Comparison of ENCODE assay signal across 23 cellular contexts in the genomic region with DNA sequence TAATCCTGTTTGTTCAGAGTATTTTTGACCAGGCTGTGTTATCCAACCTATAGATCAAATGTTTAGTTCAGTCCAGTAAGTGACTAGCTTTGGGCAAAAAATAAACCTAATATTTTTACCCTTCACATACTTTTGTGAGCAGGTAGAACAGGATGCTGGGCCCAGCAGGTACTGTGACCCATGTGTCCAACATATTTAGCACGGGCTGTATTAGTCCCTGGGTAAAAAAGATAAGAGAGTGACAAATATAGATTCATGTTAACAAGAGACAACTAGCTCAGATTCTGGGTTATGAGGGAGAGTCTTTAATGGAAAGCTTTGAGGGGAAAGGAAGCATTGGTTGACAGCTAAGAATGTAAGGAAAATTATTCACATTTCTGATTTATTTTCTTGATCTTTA. TPM values are rescaled to one million over a fixed set of nuclear protein-coding genes. Genes with fewer than 3 reads are reported as not detected.
A peak's percentile ranks its signal among the peaks of the same experiment; 100 is the strongest.
DNase-seq lines count a peak whose midpoint lies in the region; ATAC-seq and TF ChIP-seq lines count a peak whose summit lies in the region.
"Had no signal": no experiment of that assay in that cellular context is flagged by ENCODE, and none has a peak within 500 bp of the region (broad histone marks: within the 10 kb centered on the region; RNA-seq: fewer than 3 reads in every experiment).

No MANE protein-coding gene starts in this region.

- H3F3A ChIP-seq in smooth muscle cell (ENCODE audit: low read depth) = no peaks in the 10 kb centered on the region

- WGBS in right cardiac atrium = 34% methylated on average over 1 of the region's 1 CpG
- 84% methylated on average over 1 of the region's 1 CpG for WGBS in smooth muscle cell (ENCODE audit: low lambda C conversion rate)

- H3K4me1 ChIP-seq in right atrium auricular region = no peaks in the 10 kb centered on the region
- H3K4me1 ChIP-seq in right cardiac atrium (ENCODE audit: control insufficient read depth, insufficient read depth, low read length) = no peaks in the 10 kb centered on the region
- H3K4me1 ChIP-seq in smooth muscle cell (ENCODE audit: low read depth) = no peaks in the 10 kb centered on the region
- H3K4me1 ChIP-seq: A549; BLaER1 treated with 17β-estradiol and CSF1 and Interleukin-3, amounts not matched to agents 10 nM and 100 nM had no signal

- intact Hi-C loops in Right ventricle myocardium inferior (cut with DNase I) = loop anchor here (5.0 kb wide), 1 partner anchor 36 kb away; no protein-coding TSS in a partner anchor
- intact Hi-C loops in left ventricle myocardium superior (cut with micrococcal nuclease) = no loop called here
- intact Hi-C loops in right cardiac atrium (cut with DNase I) = no loop called here

- peaks cover 6% of the 10 kb centered on the region for H3K4me1 Mint-ChIP-seq in nephron
- H3K4me1 Mint-ChIP-seq: CD14-positive monocyte; CD8-positive, alpha-beta memory T cell; GM23338; H9 had no signal

- no peak overlapping the region for H3K4me2 ChIP-seq in smooth muscle cell
- H3K4me2 ChIP-seq: A549; BLaER1 treated with 17β-estradiol and CSF1 and Interleukin-3, amounts not matched to agents 10 nM and 100 nM; GM23338 had no signal

- H3K4me3 ChIP-seq in right atrium auricular region (no peak overlapping the region), right cardiac atrium (ENCODE audit: low read length) (no peak overlapping the region), smooth muscle cell (no peak overlapping the region)
- H3K4me3 ChIP-seq: A549; BLaER1 treated with 17β-estradiol and CSF1 and Interleukin-3, amounts not matched to agents 10 nM and 100 nM; GM23338 had no signal

- ATAC-seq in Right ventricle myocardium inferior = peak; percentile 44
- peak; percentile 91 for ATAC-seq in left ventricle myocardium superior
- no peak for ATAC-seq in right cardiac atrium
- no peak for ATAC-seq in HG03045 (IDR thresholded peaks at IDR 0.05; ENCODE audit: unreplicated experiment)
- ATAC-seq: A549, GM23338, HCT116 had no signal

- no peak overlapping the region for H3K4me3 Mint-ChIP-seq in nephron
- H3K4me3 Mint-ChIP-seq: CD14-positive monocyte; CD4-positive, alpha-beta T cell; CD8-positive, alpha-beta memory T cell; GM23338; H9 had no signal

- no peaks in the 10 kb centered on the region for H4K20me1 ChIP-seq in smooth muscle cell (ENCODE audit: low read depth)
- H4K20me1 ChIP-seq: BLaER1 treated with 17β-estradiol and CSF1 and Interleukin-3, amounts not matched to agents 10 nM and 100 nM had no signal

- H3K36me3 ChIP-seq in right atrium auricular region (no peaks in the 10 kb centered on the region), smooth muscle cell (ENCODE audit: low read depth) (no peaks in the 10 kb centered on the region)
- H3K36me3 ChIP-seq: BE2C; BLaER1 treated with 17β-estradiol and CSF1 and Interleukin-3, amounts not matched to agents 10 nM and 100 nM had no signal

- no peaks in the 10 kb centered on the region for H3K36me3 Mint-ChIP-seq in nephron (ENCODE audit: low read depth)
- H3K36me3 Mint-ChIP-seq: CD14-positive monocyte; CD8-positive, alpha-beta memory T cell had no signal

- DNase-seq in Right ventricle myocardium inferior (ENCODE audit: missing footprints) (no peak), right atrium auricular region (ENCODE audit: low spot score) (no peak), left ventricle myocardium superior (no peak), right cardiac atrium (no peak), smooth muscle cell (lab: John Stamatoyannopoulos, UW; ENCODE audit: unreplicated experiment) (no peak)
- DNase-seq: 8988T; ACHN; AML-193; BE2C; CD4-positive, alpha-beta T cell; CD8-positive, alpha-beta memory T cell; DMS 273 treated with DMSO at 0.1 percent for 48 hours; DMS79; EL; GF-D8; H9 had no signal

- H3K9ac ChIP-seq in smooth muscle cell (ENCODE audit: low read depth) = no peak overlapping the region
- H3K9ac ChIP-seq: BLaER1 treated with 17β-estradiol and CSF1 and Interleukin-3, amounts not matched to agents 10 nM and 100 nM had no signal

- H3K27ac Mint-ChIP-seq in nephron = peak overlapping the region in 2 of 3 experiments; percentile 28 to 50
- H3K27ac Mint-ChIP-seq: CD14-positive monocyte; CD4-positive, alpha-beta T cell; CD8-positive, alpha-beta memory T cell; GM23338; H9 had no signal

- TF ChIP-seq CTCF in right atrium auricular region (IDR thresholded peaks at IDR 0.05) = no peak
- TF ChIP-seq CTCF in nephron (IDR thresholded peaks at IDR 0.05; ENCODE audit: unreplicated experiment in 3 of 3) = no peak
- TF ChIP-seq CTCF in smooth muscle cell (IDR thresholded peaks at IDR 0.05; ENCODE audit: borderline replicate concordance, insufficient read depth, poor library complexity, severe bottlenecking) = no peak

- no peaks in the 10 kb centered on the region for H3K27me3 Mint-ChIP-seq in nephron (ENCODE audit: low read depth)
- H3K27me3 Mint-ChIP-seq: CD4-positive, alpha-beta T cell had no signal

- no peaks in the 10 kb centered on the region for H3K9me3 Mint-ChIP-seq in nephron
- H3K9me3 Mint-ChIP-seq: GM23338, H9 had no signal

- no peaks in the 10 kb centered on the region for H3K79me2 ChIP-seq in smooth muscle cell (ENCODE audit: low read depth)

- H3K27ac ChIP-seq in right atrium auricular region = no peak overlapping the region
- H3K27ac ChIP-seq in right cardiac atrium (ENCODE audit: low read length) = no peak overlapping the region
- H3K27ac ChIP-seq in smooth muscle cell (ENCODE audit: low read depth) = no peak overlapping the region
- H3K27ac ChIP-seq: A549; BLaER1 treated with 17β-estradiol and CSF1 and Interleukin-3, amounts not matched to agents 10 nM and 100 nM had no signal

- H3K27me3 ChIP-seq in right atrium auricular region (no peaks in the 10 kb centered on the region), right cardiac atrium (ENCODE audit: control insufficient read depth, insufficient read depth) (no peaks in the 10 kb centered on the region), smooth muscle cell (ENCODE audit: low read depth) (no peaks in the 10 kb centered on the region)
- H3K27me3 ChIP-seq: BE2C; BLaER1 treated with 17β-estradiol and CSF1 and Interleukin-3, amounts not matched to agents 10 nM and 100 nM had no signal

- no peak overlapping the region for H2AFZ ChIP-seq in smooth muscle cell (ENCODE audit: low read depth)
- H2AFZ ChIP-seq: GM23338 had no signal

- H3K9me3 ChIP-seq in right atrium auricular region = no peaks in the 10 kb centered on the region
- no peaks in the 10 kb centered on the region for H3K9me3 ChIP-seq in right cardiac atrium (ENCODE audit: control insufficient read depth, low read length)
- H3K9me3 ChIP-seq in smooth muscle cell (replicated peaks; ENCODE audit: low read depth) = no peaks in the 10 kb centered on the region
- H3K9me3 ChIP-seq: A549; BE2C; BLaER1 treated with 17β-estradiol and CSF1 and Interleukin-3, amounts not matched to agents 10 nM and 100 nM had no signal

RNA-seq across cellular contexts. Expression of a gene that starts 43.1 kb away (rescaled TPM):
- total RNA-seq in Right ventricle myocardium inferior = not detected
- total RNA-seq in right atrium auricular region = not detected
- not detected for total RNA-seq in left ventricle myocardium superior
- total RNA-seq in right cardiac atrium = not detected
- not detected for polyA plus RNA-seq in right cardiac atrium
- total RNA-seq in smooth muscle cell = 0.22 and 0.90 TPM in 2 replicates
- 0.35 TPM in 1 of 2 replicates, not detected in the other for polyA plus RNA-seq in smooth muscle cell
- total RNA-seq: CD4-positive, alpha-beta T cell; CD8-positive, alpha-beta memory T cell had no signal
- polyA plus RNA-seq: A549; CD14-positive monocyte; CD8-positive, alpha-beta memory T cell had no signal

Comparison
In these comparisons a context has a peak if more than half of its experiments do, and no peak if none do; other contexts are left out.
1. ATAC-seq: peak in Right ventricle myocardium inferior (single experiment) and left ventricle myocardium superior (single experiment); none in right cardiac atrium (0 of 2) and HG03045 (single experiment).